10 cellular contexts compared by ENCODE assay signal in genomic region chr21:40054403-40054802, GRCh38.
DNase-seq lines count a peak whose midpoint lies in the region; ATAC-seq lines count a peak whose summit lies in the region.
"Had no signal": no experiment of that assay in that cellular context is flagged by ENCODE, and none has a peak within 500 bp of the region (broad histone marks: within the 10 kb centered on the region; RNA-seq: fewer than 3 reads in every experiment).

No MANE protein-coding gene starts in this region.

- no peak overlapping the region for H2BK12ac ChIP-seq in trophoblast cell (ENCODE audit: low read length)

- H2AK5ac ChIP-seq in trophoblast cell (ENCODE audit: low read length) = no peak overlapping the region

- H3K9me3 ChIP-seq in right cardiac atrium (ENCODE audit: control insufficient read depth, low read length) (no peaks in the 10 kb centered on the region), trophoblast cell (ENCODE audit: insufficient read depth, low read depth, low read length) (no peaks in the 10 kb centered on the region)

- peak; percentile 46 to 68 for ATAC-seq in right cardiac atrium

- no peak overlapping the region for H3K4ac ChIP-seq in trophoblast cell (ENCODE audit: low read depth, low read length)

- H3K4me2 ChIP-seq in trophoblast cell (ENCODE audit: low read length) = no peak overlapping the region

- no peak overlapping the region for H4K8ac ChIP-seq in trophoblast cell (ENCODE audit: low read depth, low read length)

- H2AFZ ChIP-seq in trophoblast cell (ENCODE audit: insufficient read depth, low read length, poor library complexity) = no peak overlapping the region

- DNase-seq in NCI-H1417 treated with DMSO at 0.1 percent for 48 hours (lab: John Stamatoyannopoulos, UW) (peak; percentile 72), NCI-H774 (lab: John Stamatoyannopoulos, UW) (peak; percentile 97), right cardiac atrium (peak in 1 of 3 donors; percentile 51), ureter (ENCODE audit: low spot score) (peak; percentile 81), trophoblast cell (no peak), NCI-H2227 (lab: John Stamatoyannopoulos, UW; ENCODE audit: unreplicated experiment) (no peak)
- DNase-seq in NK-92 treated with Interleukin-12 subunit alpha and Interleukin-12 subunit beta, amount 100 ng/mL, for 24 hours (lab: John Stamatoyannopoulos, UW) = no peak
- DNase-seq: hippocampal formation, KG1, nucleus accumbens had no signal

- H3K23ac ChIP-seq in trophoblast cell (ENCODE audit: low read length) = no peak overlapping the region

- intact Hi-C loops in right cardiac atrium (cut with DNase I) = no loop called here

- no peak overlapping the region for H2BK5ac ChIP-seq in trophoblast cell (ENCODE audit: low read depth, low read length, poor library complexity)

- H3K27me3 ChIP-seq in right cardiac atrium (ENCODE audit: control insufficient read depth, insufficient read depth) (no peaks in the 10 kb centered on the region), trophoblast cell (ENCODE audit: insufficient read depth, low read length) (no peaks in the 10 kb centered on the region)

- H3K79me1 ChIP-seq in trophoblast cell (ENCODE audit: low read length) = no peaks in the 10 kb centered on the region

- H3K27ac ChIP-seq in right cardiac atrium (ENCODE audit: low read length) = no peak overlapping the region
- no peak overlapping the region for H3K27ac ChIP-seq in trophoblast cell (ENCODE audit: low read depth, low read length)

- H3K36me3 ChIP-seq in trophoblast cell (ENCODE audit: control insufficient read depth in 1 of 2, insufficient read depth in 2 of 2, low read length in 2 of 2) = no peaks in the 10 kb centered on the region

- H3K4me1 ChIP-seq in right cardiac atrium (ENCODE audit: control insufficient read depth, insufficient read depth, low read length) = peaks cover 2% of the 10 kb centered on the region
- H3K4me1 ChIP-seq in trophoblast cell (ENCODE audit: control insufficient read depth in 1 of 2, insufficient read depth in 2 of 2, low read length in 2 of 2) = no peaks in the 10 kb centered on the region

- H2BK120ac ChIP-seq in trophoblast cell (ENCODE audit: insufficient read depth, low read length, poor library complexity) = no peak overlapping the region

- no peaks in the 10 kb centered on the region for H3K79me2 ChIP-seq in trophoblast cell (ENCODE audit: control insufficient read depth, insufficient read depth, low read length, poor library complexity)

- no peak overlapping the region for H4K91ac ChIP-seq in trophoblast cell (ENCODE audit: low read depth, low read length)

- no peak overlapping the region for H3K14ac ChIP-seq in trophoblast cell (ENCODE audit: low read length)

- 46% methylated on average over 3 of the region's 3 CpGs for WGBS in right cardiac atrium
- no CpG with 5 or more reads among the region's 3 CpGs for WGBS in trophoblast cell (ENCODE audit: extremely low coverage, insufficient coverage, insufficient read length)

- no peak overlapping the region for H4K12ac ChIP-seq in trophoblast cell (ENCODE audit: low read depth, low read length)

- no peak overlapping the region for H3K18ac ChIP-seq in trophoblast cell (ENCODE audit: low read length)

- no peak overlapping the region for H3K4me3 ChIP-seq in right cardiac atrium (ENCODE audit: low read length)
- no peak overlapping the region for H3K4me3 ChIP-seq in trophoblast cell (ENCODE audit: low read depth, low read length)

- no peak overlapping the region for H3K9ac ChIP-seq in trophoblast cell (ENCODE audit: low read length)

Comparison
In these comparisons a context has a peak if more than half of its experiments do, and no peak if none do; other contexts are left out.
1. DNase-seq: peak in NCI-H1417 treated with DMSO at 0.1 percent for 48 hours (single experiment), NCI-H774 (single experiment) and ureter (single experiment); none in trophoblast cell (0 of 2), NCI-H2227 (single experiment) and NK-92 treated with Interleukin-12 subunit alpha and Interleukin-12 subunit beta, amount 100 ng/mL, for 24 hours (single experiment).